1 cellular context compared by ENCODE assay signal in the genomic region with DNA sequence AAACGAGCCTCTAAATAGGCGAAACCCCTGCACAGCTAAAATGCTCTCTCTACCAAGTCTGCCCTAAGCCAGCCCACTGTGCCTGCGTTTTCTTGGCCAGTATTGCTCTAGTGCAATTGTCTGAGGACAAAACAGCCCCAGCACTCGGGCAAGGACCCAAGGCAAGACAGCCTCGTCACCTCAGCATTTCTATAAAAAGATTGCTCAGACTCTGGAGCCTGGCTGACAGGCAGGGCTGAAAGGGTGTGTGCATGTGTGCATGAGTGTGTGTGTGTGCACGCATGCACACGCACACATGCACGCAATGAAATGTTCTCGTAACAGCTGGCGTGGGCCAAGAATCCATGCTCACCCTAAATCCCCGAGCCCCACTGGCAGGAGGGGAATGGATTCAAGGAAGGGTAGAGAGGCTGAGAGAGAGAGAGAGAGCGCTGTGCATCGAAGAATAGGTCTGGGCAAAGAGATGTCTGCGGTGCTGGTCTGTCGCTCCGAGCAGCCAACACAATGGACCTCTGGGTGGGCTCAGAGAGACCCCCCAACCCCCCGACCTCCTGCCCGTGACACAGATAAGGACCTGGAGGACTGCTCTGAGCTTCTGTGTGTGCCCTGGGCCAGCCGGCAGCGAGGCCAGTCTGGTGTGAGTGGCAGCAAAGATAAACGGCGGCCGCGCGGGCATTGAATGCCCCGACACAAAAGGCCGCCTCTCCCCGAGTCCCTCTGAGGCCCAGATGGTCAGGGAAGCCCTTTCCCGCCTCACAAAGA.
TF ChIP-seq lines count a peak whose summit lies in the region.

No MANE protein-coding gene starts in this region.

TF ChIP-seq in GM23338, 12 proteins besides CTCF, POLR2A, EP300 and RAD21 (continued from another document):
- TF ChIP-seq, protein P1, sequence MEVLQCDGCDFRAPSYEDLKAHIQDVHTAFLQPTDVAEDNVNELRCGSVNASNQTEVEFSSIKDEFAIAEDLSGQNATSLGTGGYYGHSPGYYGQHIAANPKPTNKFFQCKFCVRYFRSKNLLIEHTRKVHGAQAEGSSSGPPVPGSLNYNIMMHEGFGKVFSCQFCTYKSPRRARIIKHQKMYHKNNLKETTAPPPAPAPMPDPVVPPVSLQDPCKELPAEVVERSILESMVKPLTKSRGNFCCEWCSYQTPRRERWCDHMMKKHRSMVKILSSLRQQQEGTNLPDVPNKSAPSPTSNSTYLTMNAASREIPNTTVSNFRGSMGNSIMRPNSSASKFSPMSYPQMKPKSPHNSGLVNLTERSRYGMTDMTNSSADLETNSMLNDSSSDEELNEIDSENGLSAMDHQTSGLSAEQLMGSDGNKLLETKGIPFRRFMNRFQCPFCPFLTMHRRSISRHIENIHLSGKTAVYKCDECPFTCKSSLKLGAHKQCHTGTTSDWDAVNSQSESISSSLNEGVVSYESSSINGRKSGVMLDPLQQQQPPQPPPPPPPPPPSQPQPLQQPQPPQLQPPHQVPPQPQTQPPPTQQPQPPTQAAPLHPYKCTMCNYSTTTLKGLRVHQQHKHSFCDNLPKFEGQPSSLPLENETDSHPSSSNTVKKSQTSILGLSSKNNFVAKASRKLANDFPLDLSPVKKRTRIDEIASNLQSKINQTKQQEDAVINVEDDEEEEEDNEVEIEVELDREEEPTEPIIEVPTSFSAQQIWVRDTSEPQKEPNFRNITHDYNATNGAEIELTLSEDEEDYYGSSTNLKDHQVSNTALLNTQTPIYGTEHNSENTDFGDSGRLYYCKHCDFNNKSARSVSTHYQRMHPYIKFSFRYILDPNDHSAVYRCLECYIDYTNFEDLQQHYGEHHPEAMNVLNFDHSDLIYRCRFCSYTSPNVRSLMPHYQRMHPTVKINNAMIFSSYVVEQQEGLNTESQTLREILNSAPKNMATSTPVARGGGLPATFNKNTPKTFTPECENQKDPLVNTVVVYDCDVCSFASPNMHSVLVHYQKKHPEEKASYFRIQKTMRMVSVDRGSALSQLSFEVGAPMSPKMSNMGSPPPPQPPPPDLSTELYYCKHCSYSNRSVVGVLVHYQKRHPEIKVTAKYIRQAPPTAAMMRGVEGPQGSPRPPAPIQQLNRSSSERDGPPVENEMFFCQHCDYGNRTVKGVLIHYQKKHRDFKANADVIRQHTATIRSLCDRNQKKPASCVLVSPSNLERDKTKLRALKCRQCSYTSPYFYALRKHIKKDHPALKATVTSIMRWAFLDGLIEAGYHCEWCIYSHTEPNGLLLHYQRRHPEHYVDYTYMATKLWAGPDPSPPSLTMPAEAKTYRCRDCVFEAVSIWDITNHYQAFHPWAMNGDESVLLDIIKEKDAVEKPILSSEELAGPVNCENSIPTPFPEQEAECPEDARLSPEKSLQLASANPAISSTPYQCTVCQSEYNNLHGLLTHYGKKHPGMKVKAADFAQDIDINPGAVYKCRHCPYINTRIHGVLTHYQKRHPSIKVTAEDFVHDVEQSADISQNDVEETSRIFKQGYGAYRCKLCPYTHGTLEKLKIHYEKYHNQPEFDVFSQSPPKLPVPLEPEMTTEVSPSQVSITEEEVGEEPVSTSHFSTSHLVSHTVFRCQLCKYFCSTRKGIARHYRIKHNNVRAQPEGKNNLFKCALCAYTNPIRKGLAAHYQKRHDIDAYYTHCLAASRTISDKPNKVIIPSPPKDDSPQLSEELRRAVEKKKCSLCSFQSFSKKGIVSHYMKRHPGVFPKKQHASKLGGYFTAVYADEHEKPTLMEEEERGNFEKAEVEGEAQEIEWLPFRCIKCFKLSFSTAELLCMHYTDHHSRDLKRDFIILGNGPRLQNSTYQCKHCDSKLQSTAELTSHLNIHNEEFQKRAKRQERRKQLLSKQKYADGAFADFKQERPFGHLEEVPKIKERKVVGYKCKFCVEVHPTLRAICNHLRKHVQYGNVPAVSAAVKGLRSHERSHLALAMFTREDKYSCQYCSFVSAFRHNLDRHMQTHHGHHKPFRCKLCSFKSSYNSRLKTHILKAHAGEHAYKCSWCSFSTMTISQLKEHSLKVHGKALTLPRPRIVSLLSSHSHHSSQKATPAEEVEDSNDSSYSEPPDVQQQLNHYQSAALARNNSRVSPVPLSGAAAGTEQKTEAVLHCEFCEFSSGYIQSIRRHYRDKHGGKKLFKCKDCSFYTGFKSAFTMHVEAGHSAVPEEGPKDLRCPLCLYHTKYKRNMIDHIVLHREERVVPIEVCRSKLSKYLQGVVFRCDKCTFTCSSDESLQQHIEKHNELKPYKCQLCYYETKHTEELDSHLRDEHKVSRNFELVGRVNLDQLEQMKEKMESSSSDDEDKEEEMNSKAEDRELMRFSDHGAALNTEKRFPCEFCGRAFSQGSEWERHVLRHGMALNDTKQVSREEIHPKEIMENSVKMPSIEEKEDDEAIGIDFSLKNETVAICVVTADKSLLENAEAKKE (CRISPR knock-in tag; IDR thresholded peaks at IDR 0.05): no peak
- TF ChIP-seq ZNF114 (CRISPR knock-in tag; IDR thresholded peaks at IDR 0.05) (no peak), EZH2phosphoT487 (IDR thresholded peaks at IDR 0.05; ENCODE audit: unreplicated experiment) (no peak), NANOG (IDR thresholded peaks at IDR 0.05; ENCODE audit: borderline replicate concordance) (no peak), POLR2AphosphoS5 (IDR thresholded peaks at IDR 0.05; ENCODE audit: low read depth) (no peak), CREB1 (CRISPR knock-in tag; IDR thresholded peaks at IDR 0.05; ENCODE audit: low read depth) (no peak), JUNB (IDR thresholded peaks at IDR 0.05; ENCODE audit: unreplicated experiment) (no peak), STAT1 (IDR thresholded peaks at IDR 0.05; ENCODE audit: unreplicated experiment) (no peak), EZH2 (IDR thresholded peaks at IDR 0.05; ENCODE audit: low read depth, unreplicated experiment) (no peak)
